In the genomic region with DNA sequence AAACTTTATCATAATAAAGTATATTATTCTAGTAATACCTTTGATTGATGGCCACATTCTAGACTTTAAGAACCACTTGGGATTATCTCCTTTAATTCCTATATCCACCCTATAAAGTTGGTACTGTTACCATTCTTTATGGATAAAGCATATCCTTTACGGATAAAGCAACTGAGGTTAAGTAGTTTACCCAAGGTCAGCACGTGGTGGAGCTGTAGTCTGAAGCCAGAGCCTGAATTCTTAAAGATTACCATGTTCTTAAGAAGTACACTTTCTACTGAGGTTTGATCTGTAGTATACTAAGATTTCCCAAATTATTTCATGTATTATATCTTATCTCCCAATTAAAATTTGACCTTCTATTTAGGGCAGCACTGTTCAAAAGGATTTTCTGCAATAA, we compare ENCODE assay signal across 1 cellular context.
TF ChIP-seq lines count a peak whose summit lies in the region.

No MANE protein-coding gene starts in this region.

TF ChIP-seq in HepG2, 621 proteins besides CTCF, POLR2A, EP300 and RAD21 (continued from another document):
- TF ChIP-seq, protein P1, sequence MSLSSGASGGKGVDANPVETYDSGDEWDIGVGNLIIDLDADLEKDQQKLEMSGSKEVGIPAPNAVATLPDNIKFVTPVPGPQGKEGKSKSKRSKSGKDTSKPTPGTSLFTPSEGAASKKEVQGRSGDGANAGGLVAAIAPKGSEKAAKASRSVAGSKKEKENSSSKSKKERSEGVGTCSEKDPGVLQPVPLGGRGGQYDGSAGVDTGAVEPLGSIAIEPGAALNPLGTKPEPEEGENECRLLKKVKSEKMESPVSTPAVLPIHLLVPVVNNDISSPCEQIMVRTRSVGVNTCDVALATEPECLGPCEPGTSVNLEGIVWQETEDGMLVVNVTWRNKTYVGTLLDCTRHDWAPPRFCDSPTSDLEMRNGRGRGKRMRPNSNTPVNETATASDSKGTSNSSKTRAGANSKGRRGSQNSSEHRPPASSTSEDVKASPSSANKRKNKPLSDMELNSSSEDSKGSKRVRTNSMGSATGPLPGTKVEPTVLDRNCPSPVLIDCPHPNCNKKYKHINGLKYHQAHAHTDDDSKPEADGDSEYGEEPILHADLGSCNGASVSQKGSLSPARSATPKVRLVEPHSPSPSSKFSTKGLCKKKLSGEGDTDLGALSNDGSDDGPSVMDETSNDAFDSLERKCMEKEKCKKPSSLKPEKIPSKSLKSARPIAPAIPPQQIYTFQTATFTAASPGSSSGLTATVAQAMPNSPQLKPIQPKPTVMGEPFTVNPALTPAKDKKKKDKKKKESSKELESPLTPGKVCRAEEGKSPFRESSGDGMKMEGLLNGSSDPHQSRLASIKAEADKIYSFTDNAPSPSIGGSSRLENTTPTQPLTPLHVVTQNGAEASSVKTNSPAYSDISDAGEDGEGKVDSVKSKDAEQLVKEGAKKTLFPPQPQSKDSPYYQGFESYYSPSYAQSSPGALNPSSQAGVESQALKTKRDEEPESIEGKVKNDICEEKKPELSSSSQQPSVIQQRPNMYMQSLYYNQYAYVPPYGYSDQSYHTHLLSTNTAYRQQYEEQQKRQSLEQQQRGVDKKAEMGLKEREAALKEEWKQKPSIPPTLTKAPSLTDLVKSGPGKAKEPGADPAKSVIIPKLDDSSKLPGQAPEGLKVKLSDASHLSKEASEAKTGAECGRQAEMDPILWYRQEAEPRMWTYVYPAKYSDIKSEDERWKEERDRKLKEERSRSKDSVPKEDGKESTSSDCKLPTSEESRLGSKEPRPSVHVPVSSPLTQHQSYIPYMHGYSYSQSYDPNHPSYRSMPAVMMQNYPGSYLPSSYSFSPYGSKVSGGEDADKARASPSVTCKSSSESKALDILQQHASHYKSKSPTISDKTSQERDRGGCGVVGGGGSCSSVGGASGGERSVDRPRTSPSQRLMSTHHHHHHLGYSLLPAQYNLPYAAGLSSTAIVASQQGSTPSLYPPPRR (CRISPR knock-in tag; IDR thresholded peaks at IDR 0.05; ENCODE audit: borderline replicate concordance), result no peak
- TF ChIP-seq ZNF589 (CRISPR knock-in tag; conservative IDR thresholded peaks at IDR 0.05), result no peak
- TF ChIP-seq SRSF1 (optimal IDR thresholded peaks at IDR 0.05; ENCODE audit: low read depth, low read length), result no peak
